ENCODE assay signal across 8 cellular contexts in the genomic region with DNA sequence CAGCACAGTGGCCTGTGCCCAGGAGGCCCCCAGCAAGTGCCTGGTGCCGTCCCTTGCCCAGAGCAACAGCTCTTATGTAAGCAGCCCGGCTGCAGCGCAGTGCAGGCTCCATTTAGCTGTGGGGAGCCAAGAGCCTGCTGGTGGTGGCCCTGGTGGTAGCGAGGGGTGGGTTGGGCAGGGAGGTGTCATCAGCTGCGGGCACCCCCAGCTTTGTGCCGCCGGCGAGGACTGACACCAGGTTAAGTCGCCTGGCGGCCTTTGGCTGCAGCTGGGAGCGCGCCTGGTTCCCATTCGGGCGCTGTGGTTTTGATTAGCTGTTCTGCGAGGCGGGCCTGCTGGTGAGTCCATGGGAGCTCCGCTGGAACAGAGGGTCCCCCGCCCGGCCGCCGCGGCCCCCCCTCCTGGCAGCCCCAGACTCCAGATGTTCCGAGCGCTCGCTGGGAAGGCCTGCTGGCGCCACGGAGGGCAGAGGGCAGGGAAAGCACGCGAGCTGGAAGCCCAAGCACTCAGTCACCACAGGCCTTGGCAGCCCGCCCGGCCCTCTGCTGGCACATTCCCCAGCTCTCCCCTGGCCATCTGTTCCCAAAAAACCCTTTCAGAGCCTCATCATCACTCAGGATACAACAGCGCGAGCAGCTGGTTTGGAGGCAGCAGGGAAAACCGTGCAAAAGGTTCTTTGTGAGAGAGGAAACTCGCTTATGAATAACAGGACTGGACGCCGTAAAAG. TPM values are rescaled to one million over a fixed set of nuclear protein-coding genes. Genes with fewer than 3 reads are reported as not detected.
DNase-seq lines count a peak whose midpoint lies in the region; ATAC-seq and TF ChIP-seq lines count a peak whose summit lies in the region.

No MANE protein-coding gene starts in this region.

- H3K4me1 Mint-ChIP-seq in activated CD4-positive, alpha-beta T cell treated with anti-CD3 and anti-CD28 coated beads, Interleukin-2, amount 10 ng/mL, durations not matched to agents 7 days and 5 days = no peaks in the 10 kb centered on the region

- in situ Hi-C loops in brain microvascular endothelial cell (cut with HindIII; ENCODE audit: low pct_ligation_motif_present, low sequenced_read_pairs) = no loop called here

- peaks cover 30% of the 10 kb centered on the region for H3K27me3 Mint-ChIP-seq in activated CD4-positive, alpha-beta T cell treated with anti-CD3 and anti-CD28 coated beads, Interleukin-2, amount 10 ng/mL, durations not matched to agents 7 days and 5 days

- peak overlapping the region; percentile 17 for H3K4me3 ChIP-seq in brain microvascular endothelial cell (ENCODE audit: low read depth, low read length)

- ATAC-seq in sciatic nerve (peak; percentile 96), GM21619 (IDR thresholded peaks at IDR 0.05; ENCODE audit: unreplicated experiment) (no peak)

- no peaks in the 10 kb centered on the region for H3K9me3 Mint-ChIP-seq in activated CD4-positive, alpha-beta T cell treated with anti-CD3 and anti-CD28 coated beads, Interleukin-2, amount 10 ng/mL, durations not matched to agents 7 days and 5 days

- no peak overlapping the region for H3K27ac Mint-ChIP-seq in activated CD4-positive, alpha-beta T cell treated with anti-CD3 and anti-CD28 coated beads, Interleukin-2, amount 10 ng/mL, durations not matched to agents 7 days and 5 days

- intact Hi-C loops in sciatic nerve (cut with DNase I) = no loop called here

- CTCF ChIA-PET in activated CD4-positive, alpha-beta T cell treated with anti-CD3 and anti-CD28 coated beads, Interleukin-2, amount 10 ng/mL, durations not matched to agents 7 days and 5 days (lab: Charles Lee) = interaction anchor here (1.3 to 1.5 kb wide), 2 partner anchors 11 to 12 kb away, joined by 4 to 6 read pairs; no protein-coding TSS in a partner anchor

- TF ChIP-seq CTCF in brain microvascular endothelial cell (IDR thresholded peaks at IDR 0.05; ENCODE audit: low read depth, low read length, missing control alignments) = peak; percentile 64

- no peaks in the 10 kb centered on the region for H3K36me3 Mint-ChIP-seq in activated CD4-positive, alpha-beta T cell treated with anti-CD3 and anti-CD28 coated beads, Interleukin-2, amount 10 ng/mL, durations not matched to agents 7 days and 5 days (ENCODE audit: low read depth)

- DNase-seq in Daoy (ENCODE audit: low read depth) (peak; percentile 100), NCI-H2171 (lab: John Stamatoyannopoulos, UW) (peak; percentile 99), brain microvascular endothelial cell (peak; percentile 99), hippocampal formation (lab: John Stamatoyannopoulos, UW) (peak; percentile 96 to 99), sciatic nerve (ENCODE audit: low spot score) (peak; percentile 99)
- DNase-seq in activated CD8-positive, alpha-beta memory T cell treated with anti-CD3 and anti-CD28 coated beads for 24 hours = no peak
- no peak for DNase-seq in activated CD4-positive, alpha-beta T cell treated with anti-CD3 and anti-CD28 coated beads, Interleukin-2, amount 10 ng/mL, durations not matched to agents 7 days and 5 days

- H3K36me3 ChIP-seq in brain microvascular endothelial cell (replicated peaks) = no peaks in the 10 kb centered on the region

- no peak overlapping the region for H3K4me3 Mint-ChIP-seq in activated CD4-positive, alpha-beta T cell treated with anti-CD3 and anti-CD28 coated beads, Interleukin-2, amount 10 ng/mL, durations not matched to agents 7 days and 5 days

- H3K27ac ChIP-seq in brain microvascular endothelial cell = peak overlapping the region; percentile 82

- POLR2A ChIA-PET in activated CD4-positive, alpha-beta T cell treated with anti-CD3 and anti-CD28 coated beads, Interleukin-2, amount 10 ng/mL, durations not matched to agents 7 days and 5 days (lab: Charles Lee) = no interaction called here

- no peaks in the 10 kb centered on the region for H3K27me3 ChIP-seq in brain microvascular endothelial cell (replicated peaks)

RNA-seq across cellular contexts. Expression of gene ATOH8, which starts 18.4 kb away (rescaled TPM):
- total RNA-seq in Daoy (2014; rRNA removed; shearing (Covaris generic)) = 10.0 and 17.7 TPM in 2 replicates
- 57.2 TPM for total RNA-seq in sciatic nerve
- total RNA-seq in activated CD4-positive, alpha-beta T cell treated with anti-CD3 and anti-CD28 coated beads, Interleukin-2, amount 10 ng/mL, durations not matched to agents 7 days and 5 days = under 1 TPM; 0.10 to 0.12 TPM

Comparison
In these comparisons a context has a peak if more than half of its experiments do, and no peak if none do; other contexts are left out.
1. DNase-seq: peak in Daoy (single experiment), NCI-H2171 (single experiment), brain microvascular endothelial cell (single experiment), hippocampal formation (2 of 2) and sciatic nerve (single experiment); none in activated CD8-positive, alpha-beta memory T cell treated with anti-CD3 and anti-CD28 coated beads for 24 hours (single experiment) and activated CD4-positive, alpha-beta T cell treated with anti-CD3 and anti-CD28 coated beads, Interleukin-2, amount 10 ng/mL, durations not matched to agents 7 days and 5 days (single experiment).